8 cellular contexts compared by ENCODE assay signal in the genomic region with DNA sequence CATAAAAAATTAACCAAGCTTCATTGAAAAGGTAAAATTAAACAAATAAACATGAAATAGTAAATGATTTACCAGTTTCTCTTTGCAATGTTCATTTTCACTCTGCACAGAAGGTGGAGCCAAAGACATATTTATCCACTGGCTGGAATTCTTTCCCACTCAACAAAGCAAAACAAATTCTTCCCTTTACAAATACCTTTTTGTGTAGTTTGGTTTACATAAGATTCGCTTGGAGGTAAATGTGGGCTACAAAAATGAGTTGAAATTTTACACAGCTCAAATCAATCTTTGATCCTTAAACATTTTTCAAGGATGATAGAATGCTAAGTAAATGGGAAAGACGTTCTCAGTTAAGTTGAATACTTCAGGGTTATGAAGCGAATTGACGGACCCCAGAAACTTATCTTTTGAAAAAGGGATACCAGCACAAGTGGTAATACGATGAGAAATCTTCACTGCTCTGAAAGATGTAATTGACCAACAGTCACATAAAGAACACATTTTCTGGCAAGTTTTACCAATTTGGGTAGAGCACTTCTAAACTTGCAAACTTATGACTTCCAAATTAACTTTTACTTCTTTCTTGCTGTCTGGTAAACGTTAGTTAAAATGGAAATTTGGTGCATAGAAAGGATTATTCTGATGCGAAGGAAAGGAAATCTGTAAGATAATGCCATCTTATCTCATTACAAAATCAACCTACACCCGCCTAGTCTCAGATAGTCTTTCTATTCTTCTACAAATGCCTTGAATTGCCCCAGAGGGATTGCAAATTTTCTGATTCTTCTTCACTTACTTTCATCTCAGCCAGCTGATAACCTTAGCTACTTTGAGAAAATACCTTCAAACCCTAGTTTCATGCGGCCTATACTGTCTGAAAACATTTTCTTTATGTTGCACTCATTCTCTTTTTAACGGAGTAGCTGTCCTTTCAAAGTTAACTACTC. TPM values are rescaled to one million over a fixed set of nuclear protein-coding genes. Genes with fewer than 3 reads are reported as not detected.
DNase-seq lines count a peak whose midpoint lies in the region; ATAC-seq, FAIRE-seq and TF ChIP-seq lines count a peak whose summit lies in the region.

No MANE protein-coding gene starts in this region.

- POLR2A ChIA-PET in HEK293T (lab: Yijun Ruan, JAX): no interaction called here

- no peak for DNase-seq in D721Med (ENCODE audit: insufficient read length, low spot score)
- peak; percentile 53 for DNase-seq in LoVo (ENCODE audit: low spot score)
- peak in 2 of 61 donors; percentile 1 to 9 for DNase-seq in caudate nucleus (lab: John Stamatoyannopoulos, UW)
- no peak for DNase-seq in lower lobe of right lung
- no peak for DNase-seq in NCI-H1092 (lab: John Stamatoyannopoulos, UW)
- DNase-seq in HEK293T (ENCODE audit: extremely low spot score): no peak

- H3K4me1 ChIP-seq in lower lobe of right lung: no peaks in the 10 kb centered on the region

- H3K27me3 ChIP-seq in lower lobe of right lung (ENCODE audit: low read depth): no peaks in the 10 kb centered on the region

- ATAC-seq in lower lobe of right lung (peak in 1 of 2 donors; percentile 70), HG03280 (IDR thresholded peaks at IDR 0.05; ENCODE audit: unreplicated experiment) (no peak), GM19452 (IDR thresholded peaks at IDR 0.05; ENCODE audit: unreplicated experiment) (no peak)

- peak; percentile 87 for FAIRE-seq in D721Med (lab: Jason Lieb, UNC)

- no peaks in the 10 kb centered on the region for H3K36me3 ChIP-seq in lower lobe of right lung

- H3K4me3 ChIP-seq in lower lobe of right lung: peak overlapping the region; percentile 15

- intact Hi-C loops in lower lobe of right lung (cut with DNase I): loop anchor here (5.0 to 10.0 kb wide), 2 partner anchors 414 to 602 kb away; no protein-coding TSS in a partner anchor

- H3K27ac ChIP-seq in caudate nucleus (ENCODE audit: low read depth, low read length): peak overlapping the region; percentile 39
- no peak overlapping the region for H3K27ac ChIP-seq in lower lobe of right lung

- H3K9me3 ChIP-seq in lower lobe of right lung: no peaks in the 10 kb centered on the region

- CTCF ChIA-PET in HEK293T (lab: Yijun Ruan, JAX): interaction anchor here (1.0 to 3.8 kb wide), 3 partner anchors 183 to 454 kb away, joined by 3 to 21 read pairs (median 4); no protein-coding TSS in a partner anchor

- TF ChIP-seq CTCF in D721Med (IDR thresholded peaks at IDR 0.05; ENCODE audit: insufficient read depth, missing control alignments) (peak; percentile 96), lower lobe of right lung (IDR thresholded peaks at IDR 0.05) (peak; percentile 68)

TF ChIP-seq in HEK293T, 16 proteins besides CTCF, POLR2A, EP300 and RAD21:
- TF ChIP-seq NFRKB (IDR thresholded peaks at IDR 0.05): no peak
- TF ChIP-seq, protein P1, sequence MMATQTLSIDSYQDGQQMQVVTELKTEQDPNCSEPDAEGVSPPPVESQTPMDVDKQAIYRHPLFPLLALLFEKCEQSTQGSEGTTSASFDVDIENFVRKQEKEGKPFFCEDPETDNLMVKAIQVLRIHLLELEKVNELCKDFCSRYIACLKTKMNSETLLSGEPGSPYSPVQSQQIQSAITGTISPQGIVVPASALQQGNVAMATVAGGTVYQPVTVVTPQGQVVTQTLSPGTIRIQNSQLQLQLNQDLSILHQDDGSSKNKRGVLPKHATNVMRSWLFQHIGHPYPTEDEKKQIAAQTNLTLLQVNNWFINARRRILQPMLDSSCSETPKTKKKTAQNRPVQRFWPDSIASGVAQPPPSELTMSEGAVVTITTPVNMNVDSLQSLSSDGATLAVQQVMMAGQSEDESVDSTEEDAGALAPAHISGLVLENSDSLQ (IDR thresholded peaks at IDR 0.05): no peak
- no peak for TF ChIP-seq SUZ12 (IDR thresholded peaks at IDR 0.05)

RNA-seq across cellular contexts. Expression of a gene that starts 4.7 kb away (rescaled TPM):
- total RNA-seq in lower lobe of right lung: 64.1 TPM
